9 cellular contexts compared by ENCODE assay signal in genomic region chr3:50323092-50323600, GRCh38. TPM values are rescaled to one million over a fixed set of nuclear protein-coding genes. Genes with fewer than 3 reads are reported as not detected.
DNase-seq lines count a peak whose midpoint lies in the region; ATAC-seq lines count a peak whose summit lies in the region.
"Had no signal": no experiment of that assay in that cellular context is flagged by ENCODE, and none has a peak within 500 bp of the region (broad histone marks: within the 10 kb centered on the region; RNA-seq: fewer than 3 reads in every experiment).

No MANE protein-coding gene starts in this region.

- no peaks in the 10 kb centered on the region for H3K9me3 ChIP-seq in HUES6 (ENCODE audit: control insufficient read depth, insufficient read depth, low read depth, low read length)

- H3K9ac ChIP-seq in HUES6 (ENCODE audit: low read length) = peak overlapping the region; percentile 100

- H3K36me3 Mint-ChIP-seq in stimulated activated effector memory CD8-positive, alpha-beta T cell treated with anti-CD3 and anti-CD28 coated beads, Interleukin-12 subunit alpha, Interleukin-12 subunit beta, amount 100 ng/mL, for 72 hours = peaks cover 27% of the 10 kb centered on the region

- H3K4me3 ChIP-seq in HUES6 (ENCODE audit: low read depth, low read length) = peak overlapping the region; percentile 76

- 25 to 54% (median 34%) methylated on average over 4 of the region's 4 CpGs for WGBS in adipose tissue, 3 donors

- peaks cover 32% of the 10 kb centered on the region for H3K36me3 ChIP-seq in HUES6 (ENCODE audit: control insufficient read depth, insufficient read depth, low read length)

- peak overlapping the region; percentile 78 for H3K4me3 Mint-ChIP-seq in stimulated activated effector memory CD8-positive, alpha-beta T cell treated with anti-CD3 and anti-CD28 coated beads, Interleukin-12 subunit alpha, Interleukin-12 subunit beta, amount 100 ng/mL, for 72 hours

- DNase-seq in stimulated activated effector memory CD8-positive, alpha-beta T cell treated with anti-CD3 and anti-CD28 coated beads, Interleukin-12 subunit alpha, Interleukin-12 subunit beta, amount 100 ng/mL, for 72 hours (ENCODE audit: low spot score in 2 of 2) = no peak
- no peak for DNase-seq in NCI-H510A (lab: John Stamatoyannopoulos, UW)
- DNase-seq: NCI-H526 treated with DMSO at 0.1 percent for 48 hours had no signal

- peaks cover 32% of the 10 kb centered on the region for H3K4me1 ChIP-seq in HUES6 (ENCODE audit: control insufficient read depth, insufficient read depth, low read length)

- peaks cover 56% of the 10 kb centered on the region for H3K4me1 Mint-ChIP-seq in stimulated activated effector memory CD8-positive, alpha-beta T cell treated with anti-CD3 and anti-CD28 coated beads, Interleukin-12 subunit alpha, Interleukin-12 subunit beta, amount 100 ng/mL, for 72 hours

- H3K27ac Mint-ChIP-seq in stimulated activated effector memory CD8-positive, alpha-beta T cell treated with anti-CD3 and anti-CD28 coated beads, Interleukin-12 subunit alpha, Interleukin-12 subunit beta, amount 100 ng/mL, for 72 hours = peak overlapping the region; percentile 91

- no peaks in the 10 kb centered on the region for H3K27me3 ChIP-seq in HUES6 (ENCODE audit: control insufficient read depth, insufficient read depth, low read length)
- H3K27me3 ChIP-seq in layer of hippocampus (ENCODE audit: control insufficient read depth, insufficient read depth, low read length) = no peaks in the 10 kb centered on the region

- H3K9me3 Mint-ChIP-seq in stimulated activated effector memory CD8-positive, alpha-beta T cell treated with anti-CD3 and anti-CD28 coated beads, Interleukin-12 subunit alpha, Interleukin-12 subunit beta, amount 100 ng/mL, for 72 hours = no peaks in the 10 kb centered on the region

- H3K27ac ChIP-seq in HUES6 (ENCODE audit: low read depth, low read length) (no peak overlapping the region), adipose tissue (ENCODE audit: low read depth, low read length) (peak overlapping the region; percentile 49), layer of hippocampus (ENCODE audit: low read depth, low read length) (peak overlapping the region; percentile 99)

- no peak for ATAC-seq in stimulated activated effector memory CD8-positive, alpha-beta T cell treated with anti-CD3 and anti-CD28 coated beads, Interleukin-12 subunit alpha, Interleukin-12 subunit beta, amount 100 ng/mL, for 72 hours
- no peak for ATAC-seq in HG03432 (IDR thresholded peaks at IDR 0.05; ENCODE audit: unreplicated experiment)
- no peak for ATAC-seq in esophagus mucosa
- ATAC-seq: left lobe of liver had no signal

RNA-seq across cellular contexts. Expression of gene HYAL2, which starts 0.6 kb away (rescaled TPM):
- polyA plus RNA-seq in adipose tissue = 100 to 1,000 TPM in 1 of 3 donors, 10 to 100 TPM in 2; 29.0 to 140 (median 80.3) TPM
- total RNA-seq in esophagus mucosa = 30.7 TPM

RNA-seq across cellular contexts. Expression of gene TUSC2, which starts 4.9 kb away (rescaled TPM):
- polyA plus RNA-seq in adipose tissue = 10 to 100 TPM; 26.3 to 56.5 (median 31.2) TPM
- total RNA-seq in esophagus mucosa = 12.2 TPM

RNA-seq across cellular contexts. Expression of gene RASSF1, which starts 17.5 kb away (rescaled TPM):
- 10 to 100 TPM; 39.4 to 44.6 (median 43.7) TPM for polyA plus RNA-seq in adipose tissue
- total RNA-seq in esophagus mucosa = 13.6 TPM

RNA-seq across cellular contexts. Expression of gene HYAL1, which starts 19.8 kb away (rescaled TPM):
- polyA plus RNA-seq in adipose tissue = 10 to 100 TPM in 2 of 3 donors, 1 to 10 TPM in 1; 6.3 to 19.0 (median 14.9) TPM
- total RNA-seq in esophagus mucosa = 4.1 TPM

RNA-seq across cellular contexts. Expression of gene ZMYND10, which starts 22.4 kb away (rescaled TPM):
- polyA plus RNA-seq in adipose tissue = 1 to 10 TPM in 1 of 3 donors, under 1 TPM in 1, not detected in 1; 0.28 to 1.1 TPM
- total RNA-seq in esophagus mucosa = 0.64 TPM
